ENCODE assay signal across 11 cellular contexts in genomic region chr4:3708103-3708510, GRCh38. TPM values are rescaled to one million over a fixed set of nuclear protein-coding genes. Genes with fewer than 3 reads are reported as not detected.
DNase-seq lines count a peak whose midpoint lies in the region; ATAC-seq, FAIRE-seq and TF ChIP-seq lines count a peak whose summit lies in the region.
"Had no signal": no experiment of that assay in that cellular context is flagged by ENCODE, and none has a peak within 500 bp of the region (broad histone marks: within the 10 kb centered on the region; RNA-seq: fewer than 3 reads in every experiment).

No MANE protein-coding gene starts in this region.

- no peaks in the 10 kb centered on the region for H3K79me2 ChIP-seq in SK-N-SH (ENCODE audit: insufficient read depth)
- no peaks in the 10 kb centered on the region for H3K79me2 ChIP-seq in GM12878 (ENCODE audit: control insufficient read depth, insufficient read depth, low read length)
- H3K79me2 ChIP-seq in PC-9 (ENCODE audit: low read depth): no peaks in the 10 kb centered on the region

- DNase-seq in SK-N-SH (no peak), GM12878 (ENCODE audit: low read depth, low spot score) (no peak), left lung (peak; percentile 31 to 44), urothelium cell line (ENCODE audit: low spot score) (peak; percentile 21), PC-9 (no peak), T-helper 1 cell (no peak)
- DNase-seq: NCI-H524 had no signal

- H3K4me2 ChIP-seq in SK-N-SH (no peak overlapping the region), GM12878 (ENCODE audit: control insufficient read depth, insufficient read depth) (no peak overlapping the region), PC-9 (no peak overlapping the region)

- H3K27me3 ChIP-seq in SK-N-SH (ENCODE audit: insufficient read depth) (no peaks in the 10 kb centered on the region), GM12878 (replicated peaks in 1 of 2; ENCODE audit: control insufficient read depth in 2 of 2, insufficient read depth in 2 of 2, low read length in 1 of 2) (no peaks in the 10 kb centered on the region; a peak in 1 of 4 replicates), left lung (peaks cover 8 to 82% of the 10 kb centered on the region in 2 donors), PC-9 (ENCODE audit: insufficient read depth, low read depth) (peaks cover 72% of the 10 kb centered on the region)

- BruUV-seq in GM12878 (replicated peaks; lab: Mats Ljungman, UMichigan) (no TSS peak), PC-9 (replicated peaks; lab: Mats Ljungman, UMichigan) (no TSS peak)

- WGBS in SK-N-SH (ENCODE audit: low lambda C conversion rate): 39% methylated on average over 11 of the region's 14 CpGs
- WGBS in GM12878 (ENCODE audit: insufficient coverage, insufficient replicate concordance, low lambda C conversion rate, missing lambda C conversion rate): 3% methylated on average over 14 of the region's 14 CpGs

- H3K4me1 ChIP-seq in SK-N-SH (ENCODE audit: control insufficient read depth in 1 of 2, insufficient read depth in 2 of 2, low read depth in 1 of 2, low read length in 1 of 2) (peaks cover 0 to 71% of the 10 kb centered on the region in 2 experiments; a peak in 1 of 4 replicates), GM12878 (ENCODE audit: control insufficient read depth, insufficient read depth, low read length) (peaks cover 4% of the 10 kb centered on the region; the same call in 1 of the 2 replicates), left lung (no peaks in the 10 kb centered on the region), PC-9 (replicated peaks; ENCODE audit: insufficient read depth) (no peaks in the 10 kb centered on the region)

- H3K9ac ChIP-seq in SK-N-SH (no peak overlapping the region), GM12878 (ENCODE audit: control insufficient read depth, insufficient read depth, low read length) (no peak overlapping the region)

- intact Hi-C loops in GM12878 (cut with micrococcal nuclease; ENCODE audit: unreplicated experiment) (no loop called here), left lung (cut with DNase I) (no loop called here), PC-9 (cut with micrococcal nuclease; ENCODE audit: unreplicated experiment) (no loop called here)

- H3K36me3 ChIP-seq in SK-N-SH (replicated peaks in 1 of 2; ENCODE audit: control insufficient read depth in 1 of 2, insufficient read depth in 2 of 2, low read length in 1 of 2) (no peaks in the 10 kb centered on the region), GM12878 (ENCODE audit: control insufficient read depth in 2 of 2, insufficient read depth in 2 of 2, low read length in 1 of 2) (no peaks in the 10 kb centered on the region), left lung (no peaks in the 10 kb centered on the region), PC-9 (ENCODE audit: low read depth) (no peaks in the 10 kb centered on the region)

- H3K4me3 ChIP-seq in SK-N-SH (ENCODE audit: low read depth in 2 of 2, low read length in 1 of 2) (no peak overlapping the region), GM12878 (no peak overlapping the region), left lung (no peak overlapping the region), PC-9 (no peak overlapping the region)

- SMC1A ChIA-PET in GM12878 (lab: Charles Lee; ENCODE audit: uncharacterized antibody, unreplicated experiment): no interaction called here

- POLR2A ChIA-PET in SK-N-SH (lab: Yijun Ruan, JAX): interaction anchor here (1.1 to 1.5 kb wide), 3 partner anchors 21 to 94 kb away, joined by 3 to 4 read pairs (median 3); no protein-coding TSS in a partner anchor
- POLR2A ChIA-PET in GM12878 (lab: Charles Lee): no interaction called here
- POLR2A ChIA-PET in PC-9 (lab: Charles Lee; ENCODE audit: unreplicated experiment): no interaction called here

- H3K9me2 ChIP-seq in SK-N-SH (no peaks in the 10 kb centered on the region), PC-9 (ENCODE audit: insufficient read depth) (no peaks in the 10 kb centered on the region)

- H2AFZ ChIP-seq in SK-N-SH (ENCODE audit: low read depth) (no peak overlapping the region), GM12878 (ENCODE audit: control insufficient read depth, low read depth, low read length) (no peak overlapping the region), PC-9 (no peak overlapping the region)

- peak overlapping the region in 1 of 2 experiments; percentile 99; a peak in 2 of 4 replicates for H3K27ac ChIP-seq in SK-N-SH (ENCODE audit: low read depth in 2 of 2, low read length in 1 of 2)
- H3K27ac ChIP-seq in GM12878 (ENCODE audit: control insufficient read depth, insufficient read depth): no peak overlapping the region
- H3K27ac ChIP-seq in left lung: no peak overlapping the region
- no peak overlapping the region for H3K27ac ChIP-seq in PC-9

- H4K20me1 ChIP-seq in SK-N-SH (ENCODE audit: insufficient read depth) (no peaks in the 10 kb centered on the region), GM12878 (ENCODE audit: control insufficient read depth, insufficient read depth) (no peaks in the 10 kb centered on the region), PC-9 (ENCODE audit: insufficient read depth) (no peaks in the 10 kb centered on the region)

- RAD21 ChIA-PET in GM12878 (lab: Charles Lee; ENCODE audit: unreplicated experiment): no interaction called here

- in situ Hi-C loops in GM12878 (cut with MboI): no loop called here

- TF ChIP-seq EP300 in SK-N-SH (IDR thresholded peaks at IDR 0.05; ENCODE audit: borderline replicate concordance in 1 of 2, low read depth in 1 of 2, low read length in 1 of 2) (no peak), GM12878 (IDR thresholded peaks at IDR 0.05; ENCODE audit: borderline replicate concordance in 1 of 2, control insufficient read depth in 1 of 2, low read depth in 2 of 2, low read length in 2 of 2) (no peak)

- no peak for TF ChIP-seq POLR2A in GM12878 (IDR thresholded peaks at IDR 0.05; ENCODE audit: low read depth, low read length)

- CTCF ChIA-PET in SK-N-SH (lab: Yijun Ruan, JAX) (interaction anchor here (0.6 to 1.7 kb wide), 4 partner anchors 37 to 173 kb away, joined by 3 to 11 read pairs (median 4); partner anchors contain the start of gene ADRA2C), GM12878 (lab: Yijun Ruan, JAX) (no interaction called here), PC-9 (lab: Charles Lee) (no interaction called here)

- no peak for FAIRE-seq in GM12878 (lab: Jason Lieb, UNC)
- no peak for FAIRE-seq in urothelium cell line (lab: Jason Lieb, UNC)
- FAIRE-seq: A204.1 had no signal

- H3K9me3 ChIP-seq in SK-N-SH (no peaks in the 10 kb centered on the region), GM12878 (replicated peaks; ENCODE audit: control insufficient read depth, insufficient read depth, low read length) (no peaks in the 10 kb centered on the region), left lung (no peaks in the 10 kb centered on the region), PC-9 (ENCODE audit: insufficient read depth, low read depth) (no peaks in the 10 kb centered on the region)

- H3F3A ChIP-seq in SK-N-SH (replicated peaks; ENCODE audit: insufficient read depth) (no peaks in the 10 kb centered on the region), PC-9 (ENCODE audit: insufficient read depth, low read depth) (no peaks in the 10 kb centered on the region)

- no peak for TF ChIP-seq RAD21 in SK-N-SH (IDR thresholded peaks at IDR 0.05; ENCODE audit: low read length)
- TF ChIP-seq RAD21 in GM12878 (IDR thresholded peaks at IDR 0.05; ENCODE audit: insufficient read depth, low read depth, low read length): no peak

- TF ChIP-seq CTCF in SK-N-SH (IDR thresholded peaks at IDR 0.05): no peak
- TF ChIP-seq CTCF in GM12878 (IDR thresholded peaks at IDR 0.05 in 2 of 3, conservative IDR thresholded peaks at IDR 0.05 in 1 of 3; ENCODE audit: control insufficient read depth in 2 of 3, extremely low read depth in 1 of 3, insufficient read depth in 1 of 3, low read depth in 3 of 3, low read length in 3 of 3): no peak
- TF ChIP-seq CTCF in left lung (IDR thresholded peaks at IDR 0.05): no peak
- no peak for TF ChIP-seq CTCF in PC-9 (conservative IDR thresholded peaks at IDR 0.05)

- no peak for ATAC-seq in SK-N-SH treated with all-trans-retinoic acid at 6 μM for 48 hours
- peak; percentile 63 for ATAC-seq in GM12878
- no peak for ATAC-seq in left lung
- ATAC-seq in GM21360 (IDR thresholded peaks at IDR 0.05; ENCODE audit: unreplicated experiment): no peak

TF ChIP-seq in SK-N-SH treated with all-trans-retinoic acid at 6 μM for 48 hours, 23 proteins besides CTCF, POLR2A, EP300 and RAD21 (continues in another document):
- 0 out of 2 replicates have a peak, but pooled peaks have one; percentile 10 for TF ChIP-seq TCF4 (CRISPR knock-in tag; IDR thresholded peaks at IDR 0.05; ENCODE audit: borderline replicate concordance)

TF ChIP-seq in GM12878, 131 proteins besides CTCF, POLR2A, EP300 and RAD21 (continues in another document):
- peak; percentile 28 for TF ChIP-seq MEF2B (IDR thresholded peaks at IDR 0.05; ENCODE audit: partially characterized antibody, poor library complexity, severe bottlenecking)
- 0 out of 2 replicates have a peak, but pooled peaks have one; percentile 17 for TF ChIP-seq IKZF1 (conservative IDR thresholded peaks at IDR 0.05)

RNA-seq across cellular contexts. Expression of gene ADRA2C, which starts 58.1 kb away (rescaled TPM):
- 0.15 and 0.36 TPM in 2 replicates for polyA plus RNA-seq in SK-N-SH (2012; rRNA removed)
- 0.09 and 0.26 TPM in 2 replicates for polyA plus RNA-seq in SK-N-SH (2012; cell fraction: cytosol; rRNA removed)
- 0.21 and 0.25 TPM in 2 replicates for polyA plus RNA-seq in SK-N-SH (2012; cell fraction: nucleus; rRNA removed)
- total RNA-seq in GM12878 (2013; cell fraction: nucleolus; rRNA removed): not detected in 2 replicates
- not detected in 2 replicates for total RNA-seq in GM12878 (2014; rRNA removed)
- total RNA-seq in GM12878 (2014; rRNA removed; fragmentation: Illumina TruSeq; extraction: Trizol): not detected in 2 replicates
- total RNA-seq in GM12878 (2021): 0.11 and 0.15 TPM in 2 replicates
- not detected for polyA plus RNA-seq in GM12878 (2011; ENCODE audit: low read depth)
- polyA plus RNA-seq in GM12878 (2011; rRNA removed): not detected in 2 replicates
- polyA plus RNA-seq in GM12878 (2011; cell fraction: cytosol; rRNA removed): not detected in 2 replicates
- not detected in 2 replicates for polyA plus RNA-seq in GM12878 (2011; cell fraction: nucleus; rRNA removed)
- not detected in 2 replicates for polyA plus RNA-seq in GM12878 (2012)
- polyA plus RNA-seq in GM12878 (2014; fragmentation: Illumina TruSeq; extraction: Trizol): not detected in 2 replicates
- not detected for polyA plus RNA-seq in GM12878 (2014; fragmentation: Nextera tagmentation; extraction: Ambion mirVana)
- not detected in 2 replicates for polyA plus RNA-seq in GM12878 (2014; rRNA removed)
- polyA plus RNA-seq in GM12878 (2016; fragmentation: Nextera tagmentation; extraction: Ambion mirVana): not detected
- polyA minus RNA-seq in GM12878 (2011; rRNA and poly(A)+ RNA removed): not detected in 2 replicates
- not detected in 2 replicates for polyA minus RNA-seq in GM12878 (2011; cell fraction: cytosol; rRNA and poly(A)+ RNA removed)
- polyA minus RNA-seq in GM12878 (2011; cell fraction: nucleus; rRNA and poly(A)+ RNA removed): not detected in 2 replicates
- 1 to 10 TPM; 1.4 to 3.2 TPM for total RNA-seq in left lung
- total RNA-seq in PC-9 (2021): not detected in 2 replicates
- total RNA-seq: T-helper 2 cell treated with Interferon-gamma antibody and Interleukin-4, amounts not matched to agents 100 ng/mL and 5 ng/mL, for 36 hours had no signal

Comparison
In these comparisons a context has a peak if more than half of its experiments do, and no peak if none do; other contexts are left out.
1. DNase-seq: peak in left lung (2 of 2) and urothelium cell line (single experiment); none in SK-N-SH (single experiment), GM12878 (single experiment), PC-9 (0 of 2) and T-helper 1 cell (0 of 5).